ENCODE assay signal across 7 cellular contexts in genomic region chr16:5143761-5144620, GRCh38.
"Had no signal": no experiment of that assay in that cellular context is flagged by ENCODE, and none has a peak within 500 bp of the region (broad histone marks: within the 10 kb centered on the region; RNA-seq: fewer than 3 reads in every experiment).

No MANE protein-coding gene starts in this region.

- H3K27ac ChIP-seq: HL-60 had no signal

- H3K9me3 Mint-ChIP-seq: H9, IgD-negative memory B cell had no signal

- H3K4me1 Mint-ChIP-seq: IgD-negative memory B cell had no signal

- ATAC-seq: GM23338 had no signal

- H3K4me3 ChIP-seq: GM23338 had no signal

- H3K27ac Mint-ChIP-seq: H9, HFFc6, IgD-negative memory B cell had no signal

- DNase-seq: H9, HCEC 1CT, HFFc6, KBM-7 had no signal

- H3K36me3 Mint-ChIP-seq: IgD-negative memory B cell had no signal

- H3K4me3 Mint-ChIP-seq: GM23338, H9, HFFc6, IgD-negative memory B cell had no signal
